Comparison of ENCODE assay signal across 15 cellular contexts in the genomic region with DNA sequence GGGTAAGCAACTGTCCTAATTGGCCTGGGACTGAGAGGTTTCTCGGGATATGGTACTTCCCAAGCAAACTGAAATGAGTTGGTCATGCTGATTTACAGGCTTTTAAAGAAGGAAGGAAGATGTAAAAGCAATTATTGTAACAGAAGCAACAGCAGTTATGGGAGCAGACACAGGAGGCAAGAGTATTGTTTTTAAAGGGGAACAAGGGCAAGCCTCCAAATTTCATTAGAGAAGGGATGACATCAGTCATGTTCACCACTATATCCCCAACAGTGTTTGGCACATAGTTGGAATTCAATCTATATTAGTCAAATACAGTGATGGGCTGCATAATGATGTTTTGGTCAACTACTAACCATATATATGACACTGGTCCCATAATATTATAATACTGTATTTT. TPM values are rescaled to one million over a fixed set of nuclear protein-coding genes. Genes with fewer than 3 reads are reported as not detected.
DNase-seq lines count a peak whose midpoint lies in the region; ATAC-seq and TF ChIP-seq lines count a peak whose summit lies in the region.
"Had no signal": no experiment of that assay in that cellular context is flagged by ENCODE, and none has a peak within 500 bp of the region (broad histone marks: within the 10 kb centered on the region; RNA-seq: fewer than 3 reads in every experiment).

No MANE protein-coding gene starts in this region.

- peaks cover 10% of the 10 kb centered on the region for H3K9me3 Mint-ChIP-seq in natural killer cell treated with Interleukin-12 subunit alpha and Interleukin-12 subunit beta and Interleukin-15 and Interleukin-18, amount 100 ng/mL, for 72 hours

- DNase-seq in EL (peak; percentile 89), LHCN-M2 (ENCODE audit: low read depth) (peak; percentile 48), fibroblast of mammary gland (ENCODE audit: low read depth) (peak; percentile 59), cerebellum (ENCODE audit: low spot score) (no peak), left cardiac atrium (no peak), NCI-H82 (lab: John Stamatoyannopoulos, UW) (no peak)
- DNase-seq in natural killer cell treated with Interleukin-12 subunit alpha and Interleukin-12 subunit beta and Interleukin-15 and Interleukin-18, amount 100 ng/mL, for 72 hours (ENCODE audit: low spot score) = no peak
- DNase-seq: CD4-positive, alpha-beta memory T cell; GDM1; Kasumi-1; NCI-H187 treated with DMSO at 0.1 percent for 48 hours; NCI-H748 treated with DMSO at 0.1 percent for 48 hours; PC-3 had no signal

- TF ChIP-seq CTCF in fibroblast of mammary gland (conservative IDR thresholded peaks at IDR 0.05; ENCODE audit: control insufficient read depth, insufficient read depth, low read depth, low read length) = no peak

- intact Hi-C loops in left cardiac atrium (cut with DNase I) = no loop called here

- H3K4me3 Mint-ChIP-seq in natural killer cell treated with Interleukin-12 subunit alpha and Interleukin-12 subunit beta and Interleukin-15 and Interleukin-18, amount 100 ng/mL, for 72 hours = no peak overlapping the region
- H3K4me3 Mint-ChIP-seq: CD4-positive, alpha-beta memory T cell; IgD-negative memory B cell had no signal

- ATAC-seq in natural killer cell treated with Interleukin-12 subunit alpha and Interleukin-12 subunit beta and Interleukin-15 and Interleukin-18, amount 100 ng/mL, for 72 hours = no peak
- ATAC-seq in left cardiac atrium = no peak
- ATAC-seq: PC-3 had no signal

- peaks cover 23% of the 10 kb centered on the region for H3K36me3 Mint-ChIP-seq in natural killer cell treated with Interleukin-12 subunit alpha and Interleukin-12 subunit beta and Interleukin-15 and Interleukin-18, amount 100 ng/mL, for 72 hours

- H3K27ac Mint-ChIP-seq in natural killer cell treated with Interleukin-12 subunit alpha and Interleukin-12 subunit beta and Interleukin-15 and Interleukin-18, amount 100 ng/mL, for 72 hours = no peak overlapping the region
- H3K27ac Mint-ChIP-seq: CD4-positive, alpha-beta memory T cell; IgD-negative memory B cell had no signal

- H3K4me1 Mint-ChIP-seq in natural killer cell treated with Interleukin-12 subunit alpha and Interleukin-12 subunit beta and Interleukin-15 and Interleukin-18, amount 100 ng/mL, for 72 hours (ENCODE audit: low read depth in 2 of 2) = no peaks in the 10 kb centered on the region
- H3K4me1 Mint-ChIP-seq: CD4-positive, alpha-beta memory T cell; IgD-negative memory B cell had no signal

- H3K4me3 ChIP-seq in fibroblast of mammary gland (ENCODE audit: control insufficient read depth, low read depth, low read length) = no peak overlapping the region
- H3K4me3 ChIP-seq: SJSA1 had no signal

- H3K27me3 Mint-ChIP-seq in natural killer cell treated with Interleukin-12 subunit alpha and Interleukin-12 subunit beta and Interleukin-15 and Interleukin-18, amount 100 ng/mL, for 72 hours = no peaks in the 10 kb centered on the region

RNA-seq across cellular contexts. Expression of a gene that starts 46.0 kb away (rescaled TPM):
- total RNA-seq in LHCN-M2 (2014; rRNA removed) = 63.7 and 79.8 TPM in 2 replicates
- polyA plus RNA-seq in LHCN-M2 (2012) = 38.9 TPM
- 51.2 TPM for total RNA-seq in cerebellum
- 10 to 100 TPM; 62.2 to 90.1 TPM for total RNA-seq in natural killer cell treated with Interleukin-12 subunit alpha and Interleukin-12 subunit beta and Interleukin-15 and Interleukin-18, amount 100 ng/mL, for 72 hours
- 10 to 100 TPM; 67.6 to 78.0 TPM for total RNA-seq in left cardiac atrium

Comparison
In these comparisons a context has a peak if more than half of its experiments do, and no peak if none do; other contexts are left out.
1. DNase-seq: peak in EL (single experiment), LHCN-M2 (single experiment) and fibroblast of mammary gland (single experiment); none in cerebellum (single experiment), natural killer cell treated with Interleukin-12 subunit alpha and Interleukin-12 subunit beta and Interleukin-15 and Interleukin-18, amount 100 ng/mL, for 72 hours (single experiment), left cardiac atrium (single experiment) and NCI-H82 (single experiment).